ENCODE assay signal across 12 cellular contexts in the genomic region with DNA sequence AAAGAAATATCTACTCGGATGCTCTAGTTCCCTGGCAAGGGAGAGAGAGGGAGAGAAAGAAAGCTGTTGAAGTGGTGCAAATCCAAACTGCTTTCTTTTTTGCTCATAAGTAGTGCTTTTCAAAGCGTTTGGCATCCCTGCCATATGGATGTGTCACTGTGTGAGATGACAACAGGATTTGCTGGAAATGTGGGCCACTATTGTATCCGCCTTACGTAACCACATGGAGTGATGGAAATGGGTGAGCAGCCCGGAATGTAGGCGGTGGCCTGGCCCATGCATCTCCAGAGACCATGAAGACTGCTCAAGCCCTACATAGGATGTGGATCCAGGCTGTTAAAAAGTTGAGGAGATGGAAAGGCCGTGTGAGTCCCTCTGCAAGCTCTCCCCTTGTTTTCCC. TPM values are rescaled to one million over a fixed set of nuclear protein-coding genes. Genes with fewer than 3 reads are reported as not detected.
DNase-seq lines count a peak whose midpoint lies in the region; ATAC-seq, FAIRE-seq and TF ChIP-seq lines count a peak whose summit lies in the region.
"Had no signal": no experiment of that assay in that cellular context is flagged by ENCODE, and none has a peak within 500 bp of the region (broad histone marks: within the 10 kb centered on the region; RNA-seq: fewer than 3 reads in every experiment).

No MANE protein-coding gene starts in this region.

- no peaks in the 10 kb centered on the region for H3K27me3 Mint-ChIP-seq in activated naive CD4-positive, alpha-beta T cell treated with anti-CD3 and anti-CD28 coated beads for 36 hours (ENCODE audit: low read depth)

- dilution Hi-C loops in keratinocyte (cut with MboI; ENCODE audit: extremely low pct_ligation_motif_present, low sequenced_read_pairs): no loop called here

- H3K27me3 ChIP-seq in dorsolateral prefrontal cortex (no peaks in the 10 kb centered on the region), keratinocyte (ENCODE audit: control insufficient read depth, extremely low read depth, insufficient read depth, low read length) (no peaks in the 10 kb centered on the region)

- no peak for ATAC-seq in GM18861 (IDR thresholded peaks at IDR 0.05; ENCODE audit: unreplicated experiment)

- peaks cover 0 to 3% of the 10 kb centered on the region in 2 experiments for H3K36me3 ChIP-seq in keratinocyte (ENCODE audit: control insufficient read depth in 2 of 2, extremely low read depth in 1 of 2, insufficient read depth in 2 of 2, low read length in 2 of 2)

- no peaks in the 10 kb centered on the region for H3K36me3 Mint-ChIP-seq in activated naive CD4-positive, alpha-beta T cell treated with anti-CD3 and anti-CD28 coated beads for 36 hours (ENCODE audit: low read depth)

- peak in 6 of 56 donors; percentile 4 to 31 (median 16) for TF ChIP-seq CTCF in dorsolateral prefrontal cortex (IDR thresholded peaks at IDR 0.05 in 54 of 56, conservative IDR thresholded peaks at IDR 0.05 in 2 of 56; ENCODE audit: low read depth in 1 of 56, partially characterized antibody in 56 of 56)
- TF ChIP-seq CTCF in keratinocyte (optimal IDR thresholded peaks at IDR 0.05 in 1 of 3, IDR thresholded peaks at IDR 0.05 in 1 of 3, conservative IDR thresholded peaks at IDR 0.05 in 1 of 3; ENCODE audit: extremely low read depth in 1 of 3, insufficient read depth in 2 of 3, low read length in 3 of 3): no peak

- H3K4me1 Mint-ChIP-seq in activated naive CD4-positive, alpha-beta T cell treated with anti-CD3 and anti-CD28 coated beads for 36 hours (ENCODE audit: low read depth): peaks cover 3% of the 10 kb centered on the region

- H2AFZ ChIP-seq in keratinocyte (ENCODE audit: control insufficient read depth, low read length): no peak overlapping the region

- CTCF ChIA-PET in activated naive CD4-positive, alpha-beta T cell treated with anti-CD3 and anti-CD28 coated beads for 36 hours (lab: Charles Lee): no interaction called here

- peaks cover 91% of the 10 kb centered on the region for H3K79me2 ChIP-seq in keratinocyte (ENCODE audit: control insufficient read depth, insufficient read depth, low read length)

- intact Hi-C loops in dorsolateral prefrontal cortex (cut with DNase I): no loop called here
- intact Hi-C loops in activated naive CD4-positive, alpha-beta T cell treated with anti-CD3 and anti-CD28 coated beads for 36 hours (cut with micrococcal nuclease): no loop called here

- peak; percentile 5 for FAIRE-seq in keratinocyte (lab: Jason Lieb, UNC)

- H3K27ac ChIP-seq in dorsolateral prefrontal cortex (peak overlapping the region; percentile 22 to 95 (median 86)), keratinocyte (ENCODE audit: control insufficient read depth, insufficient read depth, low read length) (no peak overlapping the region)
- H3K27ac ChIP-seq: KMS-11 had no signal

- no peak overlapping the region for H3K4me3 Mint-ChIP-seq in activated naive CD4-positive, alpha-beta T cell treated with anti-CD3 and anti-CD28 coated beads for 36 hours

- H3K4me3 ChIP-seq in dorsolateral prefrontal cortex (peak overlapping the region in 52 of 59 donors; percentile 2 to 60 (median 30)), keratinocyte (ENCODE audit: control insufficient read depth in 2 of 3, extremely low read depth in 1 of 3, insufficient read depth in 2 of 3, low read depth in 1 of 3, low read length in 3 of 3) (no peak overlapping the region)

- peak; percentile 52 for DNase-seq in HT1080 (ENCODE audit: low read depth)
- peak; percentile 28 to 90 (median 77) for DNase-seq in dorsolateral prefrontal cortex
- no peak for DNase-seq in keratinocyte (ENCODE audit: low read depth, low spot score)
- peak; percentile 77 for DNase-seq in stromal cell of bone marrow (ENCODE audit: low read depth)
- no peak for DNase-seq in activated CD4-positive, CD25-positive, alpha-beta regulatory T cell treated with anti-CD3 and anti-CD28 coated beads, Interleukin-2, amount 50 U/mL, for 72 hours
- DNase-seq in activated naive CD4-positive, alpha-beta T cell treated with anti-CD3 and anti-CD28 coated beads for 36 hours: no peak
- DNase-seq in NCI-H187 treated with DMSO at 0.1 percent for 48 hours (lab: John Stamatoyannopoulos, UW): no peak
- DNase-seq: DMS 273 treated with DMSO at 0.1 percent for 48 hours; effector CD8-positive, alpha-beta T cell; NCI-H748 treated with DMSO at 0.1 percent for 48 hours had no signal

- peaks cover 15% of the 10 kb centered on the region for H3K4me1 ChIP-seq in keratinocyte (ENCODE audit: control insufficient read depth, extremely low read depth, insufficient read depth, low read length)

- H3K9me3 Mint-ChIP-seq in activated naive CD4-positive, alpha-beta T cell treated with anti-CD3 and anti-CD28 coated beads for 36 hours: no peaks in the 10 kb centered on the region

- peaks cover 10% of the 10 kb centered on the region for H3K9me1 ChIP-seq in keratinocyte (ENCODE audit: control insufficient read depth, extremely low read depth, insufficient read depth, low read length)

- no peak overlapping the region for H3K9ac ChIP-seq in keratinocyte (ENCODE audit: control insufficient read depth, extremely low read depth, insufficient read depth, low read length)
- H3K9ac ChIP-seq: KMS-11 had no signal

- H3K4me2 ChIP-seq in keratinocyte (ENCODE audit: control insufficient read depth, extremely low read depth, insufficient read depth, low read depth, low read length): no peak overlapping the region
- H3K4me2 ChIP-seq: KMS-11 had no signal

- peaks cover 8% of the 10 kb centered on the region for H4K20me1 ChIP-seq in keratinocyte (ENCODE audit: control insufficient read depth, extremely low read depth, insufficient read depth, low read length)

- no peaks in the 10 kb centered on the region for H3K9me3 ChIP-seq in keratinocyte (ENCODE audit: control insufficient read depth, low read depth, low read length)

- H3K27ac Mint-ChIP-seq in activated naive CD4-positive, alpha-beta T cell treated with anti-CD3 and anti-CD28 coated beads for 36 hours: no peak overlapping the region

RNA-seq across cellular contexts. Expression of a gene that starts 30.8 kb away (rescaled TPM):
- 107 and 115 TPM in 2 replicates for total RNA-seq in HT1080 (2014; rRNA removed; shearing (Covaris generic))
- 61.9 and 68.8 TPM in 2 replicates for polyA plus RNA-seq in HT1080 (2015; cell fraction: cytosol; rRNA removed)
- 152 and 158 TPM in 2 replicates for polyA plus RNA-seq in HT1080 (2015; cell fraction: nucleus; rRNA removed)
- total RNA-seq in dorsolateral prefrontal cortex: 100 to 1,000 TPM in 22 of 120 experiments, 10 to 100 TPM in 98; 22.2 to 199 (median 67.6) TPM
- 34.9 to 74.8 TPM (median 65.5 TPM) in 3 replicates for polyA plus RNA-seq in keratinocyte
- polyA plus RNA-seq in keratinocyte (2011; ENCODE audit: low read depth): 80.3 TPM
- polyA plus RNA-seq in keratinocyte (2011; cell fraction: cytosol; rRNA removed): 29.8 and 43.8 TPM in 2 replicates
- 81.2 and 90.1 TPM in 2 replicates for polyA plus RNA-seq in keratinocyte (2011; cell fraction: nucleus; rRNA removed)
- polyA plus RNA-seq in keratinocyte (2012; ENCODE audit: low replicate concordance): 69.1 and 83.8 TPM in 2 replicates
- polyA minus RNA-seq in keratinocyte: 26.5 to 64.6 TPM (median 29.1 TPM) in 3 replicates
- 45.5 TPM for polyA minus RNA-seq in keratinocyte (2011; cell fraction: cytosol; rRNA and poly(A)+ RNA removed)
- 70.3 and 120 TPM in 2 replicates for polyA minus RNA-seq in keratinocyte (2011; cell fraction: nucleus; rRNA and poly(A)+ RNA removed)
- 1 to 10 TPM; 7.6 to 9.1 TPM for total RNA-seq in activated naive CD4-positive, alpha-beta T cell treated with anti-CD3 and anti-CD28 coated beads for 36 hours

Comparison
In these comparisons a context has a peak if more than half of its experiments do, and no peak if none do; other contexts are left out.
1. DNase-seq: peak in HT1080 (single experiment), dorsolateral prefrontal cortex (10 of 10) and stromal cell of bone marrow (single experiment); none in keratinocyte (single experiment), activated CD4-positive, CD25-positive, alpha-beta regulatory T cell treated with anti-CD3 and anti-CD28 coated beads, Interleukin-2, amount 50 U/mL, for 72 hours (single experiment), activated naive CD4-positive, alpha-beta T cell treated with anti-CD3 and anti-CD28 coated beads for 36 hours (single experiment) and NCI-H187 treated with DMSO at 0.1 percent for 48 hours (single experiment).
2. H3K4me3 ChIP-seq: peak in dorsolateral prefrontal cortex (52 of 59); none in keratinocyte (0 of 3).